13 cellular contexts compared by ENCODE assay signal in genomic region chr9:129987047-129987446, GRCh38. TPM values are rescaled to one million over a fixed set of nuclear protein-coding genes. Genes with fewer than 3 reads are reported as not detected.
DNase-seq lines count a peak whose midpoint lies in the region; ATAC-seq, FAIRE-seq and TF ChIP-seq lines count a peak whose summit lies in the region.
"Had no signal": no experiment of that assay in that cellular context is flagged by ENCODE, and none has a peak within 500 bp of the region (broad histone marks: within the 10 kb centered on the region; RNA-seq: fewer than 3 reads in every experiment).

No MANE protein-coding gene starts in this region.

- H3K4me1 ChIP-seq in PC-3 (ENCODE audit: insufficient read depth, low read length) (peaks cover 33% of the 10 kb centered on the region), neural progenitor cell (no peaks in the 10 kb centered on the region)

- ATAC-seq in activated CD4-positive, alpha-beta T cell treated with anti-CD3 and anti-CD28 coated beads for 36 hours, result peak; percentile 61
- ATAC-seq in PC-3, result peak; percentile 19; the same call in 1 of the 2 replicates
- no peak for ATAC-seq in central memory CD8-positive, alpha-beta T cell (replicated peaks; ENCODE audit: extremely low read depth, poor library complexity, severe bottlenecking)
- ATAC-seq in stimulated activated effector memory CD8-positive, alpha-beta T cell treated with anti-CD3 and anti-CD28 coated beads, Interleukin-12 subunit alpha, Interleukin-12 subunit beta, amount 100 ng/mL, for 72 hours, result peak; percentile 84

- H3K79me2 ChIP-seq in PC-3 (ENCODE audit: low read length) (peaks cover 64% of the 10 kb centered on the region), neural progenitor cell (ENCODE audit: low read depth) (peaks cover 4% of the 10 kb centered on the region)

- H3K9me3 Mint-ChIP-seq in activated CD4-positive, alpha-beta T cell treated with anti-CD3 and anti-CD28 coated beads for 36 hours (ENCODE audit: low read depth), result peaks cover 4% of the 10 kb centered on the region
- H3K9me3 Mint-ChIP-seq in central memory CD8-positive, alpha-beta T cell, result no peaks in the 10 kb centered on the region
- no peaks in the 10 kb centered on the region for H3K9me3 Mint-ChIP-seq in stimulated activated effector memory CD8-positive, alpha-beta T cell treated with anti-CD3 and anti-CD28 coated beads, Interleukin-12 subunit alpha, Interleukin-12 subunit beta, amount 100 ng/mL, for 72 hours
- H3K9me3 Mint-ChIP-seq in neural progenitor cell, result peaks cover 11% of the 10 kb centered on the region

- H4K20me1 ChIP-seq in PC-3 (ENCODE audit: low read length), result no peaks in the 10 kb centered on the region
- H4K20me1 ChIP-seq in neural progenitor cell (ENCODE audit: low read depth), result no peaks in the 10 kb centered on the region

- peak overlapping the region; percentile 99 for H3K27ac Mint-ChIP-seq in activated CD4-positive, alpha-beta T cell treated with anti-CD3 and anti-CD28 coated beads for 36 hours
- peak overlapping the region; percentile 97 for H3K27ac Mint-ChIP-seq in central memory CD8-positive, alpha-beta T cell (ENCODE audit: low read depth)
- peak overlapping the region; percentile 84 for H3K27ac Mint-ChIP-seq in stimulated activated effector memory CD8-positive, alpha-beta T cell treated with anti-CD3 and anti-CD28 coated beads, Interleukin-12 subunit alpha, Interleukin-12 subunit beta, amount 100 ng/mL, for 72 hours
- no peak overlapping the region for H3K27ac Mint-ChIP-seq in neural progenitor cell

- H3K27me3 ChIP-seq in PC-3 (ENCODE audit: low read length) (no peaks in the 10 kb centered on the region), neural progenitor cell (no peaks in the 10 kb centered on the region)
- H3K27me3 ChIP-seq: adrenal gland had no signal

- no peak overlapping the region for H3K27ac ChIP-seq in PC-3 (ENCODE audit: low read length)
- H3K27ac ChIP-seq in neural progenitor cell, result no peak overlapping the region
- H3K27ac ChIP-seq: adrenal gland had no signal

- TF ChIP-seq CTCF in PC-3 (conservative IDR thresholded peaks at IDR 0.05; ENCODE audit: low read depth, low read length) (no peak), D721Med (IDR thresholded peaks at IDR 0.05; ENCODE audit: insufficient read depth, missing control alignments) (no peak), neural progenitor cell (IDR thresholded peaks at IDR 0.05) (no peak)

- H2AFZ ChIP-seq in PC-3 (ENCODE audit: low read length) (no peak overlapping the region), neural progenitor cell (replicated peaks) (no peak overlapping the region)

- H3F3A ChIP-seq in PC-3 (ENCODE audit: low read length, unreplicated experiment) (no peaks in the 10 kb centered on the region), neural progenitor cell (ENCODE audit: low read depth) (no peaks in the 10 kb centered on the region)

- peak; percentile 67 for DNase-seq in activated CD4-positive, alpha-beta T cell treated with anti-CD3 and anti-CD28 coated beads for 36 hours
- no peak for DNase-seq in activated CD4-positive, alpha-beta T cell treated with anti-CD3 and anti-CD28 coated beads, Interleukin-2, amount 50 U/mL, for 48 hours
- DNase-seq in PC-3, result no peak
- DNase-seq in central memory CD8-positive, alpha-beta T cell (ENCODE audit: low spot score in 2 of 2), result no peak
- DNase-seq in stimulated activated effector memory CD8-positive, alpha-beta T cell treated with anti-CD3 and anti-CD28 coated beads, Interleukin-12 subunit alpha, Interleukin-12 subunit beta, amount 100 ng/mL, for 72 hours (ENCODE audit: low spot score in 2 of 2), result peak in 1 of 2 donors; percentile 71
- DNase-seq in D721Med (ENCODE audit: insufficient read length, low spot score), result no peak
- DNase-seq in SKM-1 treated with dmso at 0.1 percent for 144 hours (lab: John Stamatoyannopoulos, UW; ENCODE audit: unreplicated experiment), result no peak
- no peak for DNase-seq in neural progenitor cell (ENCODE audit: low spot score)
- DNase-seq: 8988T, adrenal gland, DMS 273 treated with DMSO at 0.1 percent for 48 hours, NCI-H187 treated with DMSO at 0.1 percent for 48 hours had no signal

- CTCF ChIA-PET in activated CD4-positive, alpha-beta T cell treated with anti-CD3 and anti-CD28 coated beads for 36 hours (lab: Charles Lee), result interaction anchor here (0.9 to 1.0 kb wide), 2 partner anchors 12 to 44 kb away, joined by 4 read pairs; no protein-coding TSS in a partner anchor
- CTCF ChIA-PET in PC-3 (lab: Charles Lee), result no interaction called here

- intact Hi-C loops in activated CD4-positive, alpha-beta T cell treated with anti-CD3 and anti-CD28 coated beads for 36 hours (cut with DNase I, micrococcal nuclease), result loop anchor here (1.0 to 2.0 kb wide), 2 partner anchors 30 to 54 kb away; no protein-coding TSS in a partner anchor
- intact Hi-C loops in PC-3 (cut with micrococcal nuclease), result no loop called here

- no TSS peak for BruUV-seq in PC-3 (replicated peaks; lab: Mats Ljungman, UMichigan)

- POLR2A ChIA-PET in activated CD4-positive, alpha-beta T cell treated with anti-CD3 and anti-CD28 coated beads for 36 hours (lab: Charles Lee), result interaction anchor here (0.7 to 1.4 kb wide), 4 partner anchors 31 to 113 kb away, joined by 3 to 9 read pairs (median 5); no protein-coding TSS in a partner anchor
- POLR2A ChIA-PET in PC-3 (lab: Charles Lee; ENCODE audit: unreplicated experiment), result no interaction called here

- no peak for FAIRE-seq in D721Med (lab: Jason Lieb, UNC)

- no peaks in the 10 kb centered on the region for H3K9me2 ChIP-seq in PC-3 (replicated peaks; ENCODE audit: low read length)

- H3K4me3 ChIP-seq in PC-3 (ENCODE audit: low read length), result no peak overlapping the region
- H3K4me3 ChIP-seq in neural progenitor cell, result no peak overlapping the region
- H3K4me3 ChIP-seq: adrenal gland, lung had no signal

- H3K4me3 Mint-ChIP-seq in activated CD4-positive, alpha-beta T cell treated with anti-CD3 and anti-CD28 coated beads for 36 hours, result peak overlapping the region; percentile 33
- peak overlapping the region; percentile 43 for H3K4me3 Mint-ChIP-seq in central memory CD8-positive, alpha-beta T cell
- H3K4me3 Mint-ChIP-seq in stimulated activated effector memory CD8-positive, alpha-beta T cell treated with anti-CD3 and anti-CD28 coated beads, Interleukin-12 subunit alpha, Interleukin-12 subunit beta, amount 100 ng/mL, for 72 hours, result peak overlapping the region; percentile 30
- no peak overlapping the region for H3K4me3 Mint-ChIP-seq in neural progenitor cell

- no peaks in the 10 kb centered on the region for H3K9me3 ChIP-seq in PC-3 (ENCODE audit: low read length)
- H3K9me3 ChIP-seq in neural progenitor cell (ENCODE audit: low read depth), result no peaks in the 10 kb centered on the region
- H3K9me3 ChIP-seq: adrenal gland had no signal

- H3K27me3 Mint-ChIP-seq in activated CD4-positive, alpha-beta T cell treated with anti-CD3 and anti-CD28 coated beads for 36 hours, result no peaks in the 10 kb centered on the region
- H3K27me3 Mint-ChIP-seq in central memory CD8-positive, alpha-beta T cell, result no peaks in the 10 kb centered on the region
- H3K27me3 Mint-ChIP-seq in neural progenitor cell (ENCODE audit: insufficient read depth, low read depth), result peaks cover 4% of the 10 kb centered on the region

- H3K9ac ChIP-seq in PC-3 (ENCODE audit: low read length) (no peak overlapping the region), neural progenitor cell (no peak overlapping the region)

- peaks cover 87% of the 10 kb centered on the region for H3K4me1 Mint-ChIP-seq in activated CD4-positive, alpha-beta T cell treated with anti-CD3 and anti-CD28 coated beads for 36 hours
- H3K4me1 Mint-ChIP-seq in central memory CD8-positive, alpha-beta T cell, result peaks cover 82% of the 10 kb centered on the region
- peaks cover 87% of the 10 kb centered on the region for H3K4me1 Mint-ChIP-seq in stimulated activated effector memory CD8-positive, alpha-beta T cell treated with anti-CD3 and anti-CD28 coated beads, Interleukin-12 subunit alpha, Interleukin-12 subunit beta, amount 100 ng/mL, for 72 hours
- H3K4me1 Mint-ChIP-seq in neural progenitor cell, result no peaks in the 10 kb centered on the region

- peaks cover 67% of the 10 kb centered on the region for H3K36me3 Mint-ChIP-seq in activated CD4-positive, alpha-beta T cell treated with anti-CD3 and anti-CD28 coated beads for 36 hours (ENCODE audit: low read depth)
- H3K36me3 Mint-ChIP-seq in central memory CD8-positive, alpha-beta T cell (ENCODE audit: insufficient read depth), result peaks cover 39% of the 10 kb centered on the region
- H3K36me3 Mint-ChIP-seq in stimulated activated effector memory CD8-positive, alpha-beta T cell treated with anti-CD3 and anti-CD28 coated beads, Interleukin-12 subunit alpha, Interleukin-12 subunit beta, amount 100 ng/mL, for 72 hours, result no peaks in the 10 kb centered on the region
- peaks cover 19% of the 10 kb centered on the region for H3K36me3 Mint-ChIP-seq in neural progenitor cell

- H3K36me3 ChIP-seq in PC-3 (ENCODE audit: low read depth, low read length) (no peaks in the 10 kb centered on the region), neural progenitor cell (no peaks in the 10 kb centered on the region)
- H3K36me3 ChIP-seq: adrenal gland had no signal

- no peak overlapping the region for H3K4me2 ChIP-seq in PC-3 (ENCODE audit: low read length)
- no peak overlapping the region for H3K4me2 ChIP-seq in neural progenitor cell

RNA-seq across cellular contexts. Expression of gene FNBP1, which starts 55.9 kb away (rescaled TPM):
- 100 to 1,000 TPM; 254 to 354 TPM for total RNA-seq in activated CD4-positive, alpha-beta T cell treated with anti-CD3 and anti-CD28 coated beads for 36 hours
- total RNA-seq in PC-3 (2014; rRNA removed) (30.8 and 39.6 TPM in 2 replicates), neural progenitor cell (ENCODE audit: low replicate concordance) (24.3 and 34.9 TPM in 2 replicates)
